8 cellular contexts compared by ENCODE assay signal in the genomic region with DNA sequence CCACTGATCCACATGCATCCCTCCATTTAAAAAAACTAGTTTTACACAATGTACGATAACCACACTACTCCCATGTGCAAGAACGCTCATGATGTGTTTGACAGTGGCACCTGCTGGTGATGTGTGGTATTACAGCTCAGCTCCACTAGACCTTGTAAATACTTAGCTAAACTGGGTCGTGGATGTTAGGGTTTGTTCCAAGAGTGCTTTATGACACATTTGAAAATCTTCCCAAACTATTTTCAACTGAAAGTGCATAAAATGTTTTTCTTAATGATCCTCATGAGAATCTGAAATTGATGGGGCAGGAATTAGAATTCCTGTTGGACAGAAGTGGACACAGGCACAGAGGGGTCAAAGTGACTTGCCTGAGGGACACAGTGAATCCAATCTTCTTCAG.
DNase-seq lines count a peak whose midpoint lies in the region; ATAC-seq and TF ChIP-seq lines count a peak whose summit lies in the region.

No MANE protein-coding gene starts in this region.

- intact Hi-C loops in Right ventricle myocardium superior (cut with DNase I) = loop anchor here (10.0 kb wide), 1 partner anchor 380 kb away; no protein-coding TSS in a partner anchor
- intact Hi-C loops in cardiac septum (cut with DNase I) = loop anchor here (5.0 kb wide), 1 partner anchor 247 kb away; no protein-coding TSS in a partner anchor

- no CpG with 5 or more reads among the region's 3 CpGs for WGBS in trophoblast cell (ENCODE audit: extremely low coverage, insufficient coverage, insufficient read length)

- no peak overlapping the region for H3K4me3 ChIP-seq in epithelial cell of proximal tubule (ENCODE audit: low read depth, low read length)
- H3K4me3 ChIP-seq in trophoblast cell (ENCODE audit: low read depth, low read length) = no peak overlapping the region

- H3K9ac ChIP-seq in trophoblast cell (ENCODE audit: low read length) = no peak overlapping the region

- H3K27ac ChIP-seq in RWPE1 = peak overlapping the region; percentile 30; the same call in 1 of the 2 replicates
- peak overlapping the region; percentile 19 for H3K27ac ChIP-seq in trophoblast cell (ENCODE audit: low read depth, low read length)

- no peak overlapping the region for H2BK120ac ChIP-seq in trophoblast cell (ENCODE audit: insufficient read depth, low read length, poor library complexity)

- peak; percentile 62 for TF ChIP-seq CTCF in RWPE1 (conservative IDR thresholded peaks at IDR 0.05; ENCODE audit: low read depth)
- TF ChIP-seq CTCF in epithelial cell of proximal tubule (conservative IDR thresholded peaks at IDR 0.05; ENCODE audit: low read depth, low read length) = peak; percentile 92

- H2AFZ ChIP-seq in trophoblast cell (ENCODE audit: insufficient read depth, low read length, poor library complexity) = no peak overlapping the region

- no peak overlapping the region for H3K23ac ChIP-seq in trophoblast cell (ENCODE audit: low read length)

- no peak overlapping the region for H3K4ac ChIP-seq in trophoblast cell (ENCODE audit: low read depth, low read length)

- H2BK12ac ChIP-seq in trophoblast cell (ENCODE audit: low read length) = peak overlapping the region; percentile 28

- H3K18ac ChIP-seq in trophoblast cell (ENCODE audit: low read length) = no peak overlapping the region

- DNase-seq in Right ventricle myocardium superior = peak; percentile 77
- no peak for DNase-seq in cardiac septum (ENCODE audit: low spot score)
- DNase-seq in RWPE1 (ENCODE audit: low spot score) = no peak
- no peak for DNase-seq in epithelial cell of proximal tubule (ENCODE audit: low read depth)
- DNase-seq in trophoblast cell = peak; percentile 68 to 92
- no peak for DNase-seq in NCI-H345 treated with DMSO at 0.1 percent for 48 hours (lab: John Stamatoyannopoulos, UW; ENCODE audit: unreplicated experiment)
- no peak for DNase-seq in G401 (ENCODE audit: low spot score)

- no peaks in the 10 kb centered on the region for H3K79me2 ChIP-seq in trophoblast cell (ENCODE audit: control insufficient read depth, insufficient read depth, low read length, poor library complexity)

- no peak overlapping the region for H4K8ac ChIP-seq in trophoblast cell (ENCODE audit: low read depth, low read length)

- no peaks in the 10 kb centered on the region for H3K27me3 ChIP-seq in trophoblast cell (ENCODE audit: insufficient read depth, low read length)

- CTCF ChIA-PET in RWPE1 (lab: Yijun Ruan, JAX) = interaction anchor here (0.6 to 1.1 kb wide), 5 partner anchors 16 to 756 kb away, joined by 3 to 9 read pairs (median 3); no protein-coding TSS in a partner anchor

- no peak overlapping the region for H4K91ac ChIP-seq in trophoblast cell (ENCODE audit: low read depth, low read length)

- H3K9me3 ChIP-seq in trophoblast cell (ENCODE audit: insufficient read depth, low read depth, low read length) = peaks cover 4% of the 10 kb centered on the region

- H4K12ac ChIP-seq in trophoblast cell (ENCODE audit: low read depth, low read length) = no peak overlapping the region

- ATAC-seq in Right ventricle myocardium superior (ENCODE audit: poor library complexity) (no peak), HG03108 (IDR thresholded peaks at IDR 0.05; ENCODE audit: unreplicated experiment) (no peak)

- H2AK5ac ChIP-seq in trophoblast cell (ENCODE audit: low read length) = no peak overlapping the region

- in situ Hi-C loops in G401 (cut with HindIII; ENCODE audit: low sequenced_read_pairs) = no loop called here

- peaks cover 4% of the 10 kb centered on the region for H3K79me1 ChIP-seq in trophoblast cell (ENCODE audit: low read length)

- H3K4me1 ChIP-seq in trophoblast cell (ENCODE audit: control insufficient read depth in 1 of 2, insufficient read depth in 2 of 2, low read length in 2 of 2) = peaks cover 4 to 13% of the 10 kb centered on the region in 2 experiments

- no peak overlapping the region for H2BK5ac ChIP-seq in trophoblast cell (ENCODE audit: low read depth, low read length, poor library complexity)

- POLR2A ChIA-PET in RWPE1 (lab: Yijun Ruan, JAX; ENCODE audit: low non-redundant PET) = no interaction called here

- H3K4me2 ChIP-seq in trophoblast cell (ENCODE audit: low read length) = no peak overlapping the region

- H3K36me3 ChIP-seq in trophoblast cell (ENCODE audit: control insufficient read depth in 1 of 2, insufficient read depth in 2 of 2, low read length in 2 of 2) = no peaks in the 10 kb centered on the region

- no peak overlapping the region for H3K14ac ChIP-seq in trophoblast cell (ENCODE audit: low read length)

Comparison
In these comparisons a context has a peak if more than half of its experiments do, and no peak if none do; other contexts are left out.
1. DNase-seq: peak in Right ventricle myocardium superior (single experiment) and trophoblast cell (2 of 2); none in cardiac septum (single experiment), RWPE1 (single experiment), epithelial cell of proximal tubule (single experiment), NCI-H345 treated with DMSO at 0.1 percent for 48 hours (single experiment) and G401 (single experiment).